Comparison of ENCODE assay signal across 14 cellular contexts in genomic region chr14:104184911-104185499, GRCh38. TPM values are rescaled to one million over a fixed set of nuclear protein-coding genes. Genes with fewer than 3 reads are reported as not detected.
DNase-seq lines count a peak whose midpoint lies in the region; ATAC-seq and TF ChIP-seq lines count a peak whose summit lies in the region.
"Had no signal": no experiment of that assay in that cellular context is flagged by ENCODE, and none has a peak within 500 bp of the region (broad histone marks: within the 10 kb centered on the region; RNA-seq: fewer than 3 reads in every experiment).

No MANE protein-coding gene starts in this region.

- H3K27me3 ChIP-seq in SK-N-SH (ENCODE audit: insufficient read depth) (no peaks in the 10 kb centered on the region), stomach (peaks cover 0 to 62% (median 0%) of the 10 kb centered on the region in 3 donors)

- no peaks in the 10 kb centered on the region for H3F3A ChIP-seq in SK-N-SH (replicated peaks; ENCODE audit: insufficient read depth)

- no peaks in the 10 kb centered on the region for H3K9me2 ChIP-seq in SK-N-SH

- H3K9me3 ChIP-seq in SK-N-SH = no peaks in the 10 kb centered on the region
- H3K9me3 ChIP-seq in stomach = no peaks in the 10 kb centered on the region
- H3K9me3 ChIP-seq: thoracic aorta had no signal

- TF ChIP-seq POLR2A in stomach (IDR thresholded peaks at IDR 0.05) = no peak

- no peak overlapping the region for H3K4me3 ChIP-seq in SK-N-SH (ENCODE audit: low read depth in 2 of 2, low read length in 1 of 2)
- no peak overlapping the region for H3K4me3 ChIP-seq in stomach
- H3K4me3 ChIP-seq: thoracic aorta had no signal

- no peak for TF ChIP-seq EP300 in SK-N-SH (IDR thresholded peaks at IDR 0.05; ENCODE audit: borderline replicate concordance in 1 of 2, low read depth in 1 of 2, low read length in 1 of 2)
- no peak for TF ChIP-seq EP300 in stomach (IDR thresholded peaks at IDR 0.05)

- WGBS in SK-N-SH (ENCODE audit: low lambda C conversion rate) = 76% methylated on average over 13 of the region's 20 CpGs
- WGBS in stomach, 5 donors = 19 to 51% (median 49%) methylated on average over 6 to 20 of the region's 20 CpGs

- no peaks in the 10 kb centered on the region for H4K20me1 ChIP-seq in SK-N-SH (ENCODE audit: insufficient read depth)

- DNase-seq in SK-N-SH = peak; percentile 66
- peak; percentile 47 for DNase-seq in iPS-NIHi7 (ENCODE audit: extremely low spot score)
- DNase-seq in stomach = no peak
- no peak for DNase-seq in mucosa of gallbladder (ENCODE audit: low spot score)
- no peak for DNase-seq in GF-D8 (lab: John Stamatoyannopoulos, UW)
- DNase-seq: activated CD8-positive, alpha-beta T cell treated with anti-CD3 and anti-CD28 coated beads for 36 hours; cortex of kidney; DMS79 treated with DMSO at 0.1 percent for 48 hours; NCI-H1092; stimulated activated CD4-positive, alpha-beta T cell treated with anti-CD3 and anti-CD28 coated beads, Interleukin-15, amount 100 ng/mL, for 24 hours had no signal

- no peak for TF ChIP-seq RAD21 in SK-N-SH (IDR thresholded peaks at IDR 0.05; ENCODE audit: low read length)

- H3K79me2 ChIP-seq in SK-N-SH (ENCODE audit: insufficient read depth) = no peaks in the 10 kb centered on the region

- TF ChIP-seq CTCF in SK-N-SH (IDR thresholded peaks at IDR 0.05) (no peak), stomach (IDR thresholded peaks at IDR 0.05) (no peak)

- no peak overlapping the region for H3K4me2 ChIP-seq in SK-N-SH

- ATAC-seq in SK-N-SH treated with all-trans-retinoic acid at 6 μM for 48 hours (no peak), HG03175 (IDR thresholded peaks at IDR 0.05; ENCODE audit: unreplicated experiment) (no peak)
- ATAC-seq: activated CD8-positive, alpha-beta T cell treated with anti-CD3 and anti-CD28 coated beads for 36 hours had no signal

- CTCF ChIA-PET in SK-N-SH (lab: Yijun Ruan, JAX) = interaction anchor here (0.9 to 1.5 kb wide), 4 partner anchors 14 to 35 kb away, joined by 3 to 4 read pairs (median 3); no protein-coding TSS in a partner anchor

- no peak overlapping the region for H3K9ac ChIP-seq in SK-N-SH

- H3K27ac ChIP-seq in SK-N-SH (ENCODE audit: low read depth in 2 of 2, low read length in 1 of 2) (peak overlapping the region in 1 of 2 experiments; percentile 60; a peak in 1 of 4 replicates), stomach (peak overlapping the region in 4 of 5 donors; percentile 11 to 43 (median 21))
- H3K27ac ChIP-seq: thoracic aorta had no signal

- POLR2A ChIA-PET in SK-N-SH (lab: Yijun Ruan, JAX) = no interaction called here

- intact Hi-C loops in stomach (cut with DNase I; ENCODE audit: low total_unique reads) = no loop called here

- H3K36me3 ChIP-seq in SK-N-SH (replicated peaks in 1 of 2; ENCODE audit: control insufficient read depth in 1 of 2, insufficient read depth in 2 of 2, low read length in 1 of 2) (no peaks in the 10 kb centered on the region), stomach (no peaks in the 10 kb centered on the region)
- H3K36me3 ChIP-seq: thoracic aorta had no signal

- peaks cover 0 to 30% of the 10 kb centered on the region in 2 experiments; a peak in 1 of 4 replicates for H3K4me1 ChIP-seq in SK-N-SH (ENCODE audit: control insufficient read depth in 1 of 2, insufficient read depth in 2 of 2, low read depth in 1 of 2, low read length in 1 of 2)
- H3K4me1 ChIP-seq in stomach = peaks cover 0 to 9% (median 4%) of the 10 kb centered on the region in 4 donors

- no peak overlapping the region for H2AFZ ChIP-seq in SK-N-SH (ENCODE audit: low read depth)

TF ChIP-seq in SK-N-SH, 30 proteins besides CTCF, POLR2A, EP300 and RAD21:
- TF ChIP-seq JUND (IDR thresholded peaks at IDR 0.05) = no peak
- no peak for TF ChIP-seq MXI1 (IDR thresholded peaks at IDR 0.05; ENCODE audit: low read depth, low read length)

TF ChIP-seq in SK-N-SH treated with all-trans-retinoic acid at 6 μM for 48 hours, 23 proteins besides CTCF, POLR2A, EP300 and RAD21 (continues in another document):
- no peak for TF ChIP-seq OSR1 (CRISPR knock-in tag; IDR thresholded peaks at IDR 0.05)
- no peak for TF ChIP-seq ZC3H10 (CRISPR knock-in tag; IDR thresholded peaks at IDR 0.05)
- TF ChIP-seq ZNF565 (CRISPR knock-in tag; conservative IDR thresholded peaks at IDR 0.05; ENCODE audit: low read depth) = no peak
- TF ChIP-seq ZNF8 (CRISPR knock-in tag; IDR thresholded peaks at IDR 0.05) = no peak
- TF ChIP-seq PPARA (CRISPR knock-in tag; IDR thresholded peaks at IDR 0.05; ENCODE audit: borderline replicate concordance) = no peak
- TF ChIP-seq TCF4 (CRISPR knock-in tag; IDR thresholded peaks at IDR 0.05; ENCODE audit: borderline replicate concordance) = no peak
- TF ChIP-seq BACH2 (CRISPR knock-in tag; IDR thresholded peaks at IDR 0.05; ENCODE audit: borderline replicate concordance) = no peak
- no peak for TF ChIP-seq CREB5 (CRISPR knock-in tag; IDR thresholded peaks at IDR 0.05; ENCODE audit: low read depth)
- no peak for TF ChIP-seq ZNF70 (CRISPR knock-in tag; IDR thresholded peaks at IDR 0.05)

TF ChIP-seq in PFSK-1, 5 proteins besides CTCF, POLR2A, EP300 and RAD21:
- TF ChIP-seq FOXP2 (optimal IDR thresholded peaks at IDR 0.05; ENCODE audit: borderline replicate concordance, extremely low read depth, extremely low read length, insufficient read depth) = peak; percentile 55
- no peak for TF ChIP-seq POLR2AphosphoS5 (IDR thresholded peaks at IDR 0.05; ENCODE audit: low read depth, low read length)

RNA-seq across cellular contexts. Expression of gene KIF26A, which starts 46.6 kb away (rescaled TPM):
- polyA plus RNA-seq in SK-N-SH (2012; rRNA removed) (1.4 and 1.7 TPM in 2 replicates), stomach (1 to 10 TPM in 2 of 3 donors, under 1 TPM in 1; 0.65 to 1.8 (median 1.2) TPM)
- 0.79 and 1.5 TPM in 2 replicates for polyA plus RNA-seq in SK-N-SH (2012; cell fraction: cytosol; rRNA removed)
- polyA plus RNA-seq in SK-N-SH (2012; cell fraction: nucleus; rRNA removed) = 2.1 and 4.0 TPM in 2 replicates
- polyA plus RNA-seq in PFSK-1 (2012; ENCODE audit: insufficient read length, low read depth) = 73.2 TPM
- total RNA-seq in stomach (10 to 100 TPM in 1 of 5 donors, 1 to 10 TPM in 3, under 1 TPM in 1; 0.89 to 21.7 (median 2.8) TPM), mucosa of gallbladder (3.7 TPM)

Comparison
In these comparisons a context has a peak if more than half of its experiments do, and no peak if none do; other contexts are left out.
1. DNase-seq: peak in SK-N-SH (single experiment) and iPS-NIHi7 (single experiment); none in stomach (single experiment), mucosa of gallbladder (single experiment) and GF-D8 (single experiment).